8 cellular contexts compared by ENCODE assay signal in the genomic region with DNA sequence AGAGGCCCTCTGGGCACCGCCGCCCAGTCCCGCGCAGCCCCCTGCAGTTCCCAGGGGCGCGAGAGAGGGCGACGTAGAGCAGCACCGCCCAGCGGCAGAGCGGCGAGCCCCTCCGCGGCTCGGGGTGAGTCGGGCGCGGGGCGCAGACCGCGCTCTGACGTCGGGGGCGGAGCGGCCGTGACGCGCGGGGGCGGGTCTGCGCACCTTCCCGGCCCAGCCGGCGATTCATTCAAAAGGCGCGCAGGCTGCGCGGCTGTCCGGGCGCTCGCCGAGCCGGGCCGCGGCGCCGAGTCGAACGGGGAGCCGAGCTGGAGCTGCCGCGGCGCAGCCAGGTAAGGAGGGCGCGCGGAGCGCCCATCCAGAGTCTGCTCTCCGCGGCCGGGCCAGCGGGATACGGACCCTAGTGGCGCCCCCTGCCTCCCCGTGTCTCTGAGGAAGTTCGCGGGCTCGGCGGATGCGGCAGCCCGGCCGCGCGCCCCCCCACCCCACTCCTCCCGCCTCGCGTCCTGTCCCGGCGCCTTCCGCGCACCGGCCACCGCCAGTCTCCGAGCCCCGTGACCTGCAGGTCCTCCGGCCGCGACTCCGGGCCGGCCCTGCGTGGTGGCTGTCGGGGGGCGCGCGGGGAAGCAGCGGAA. TPM values are rescaled to one million over a fixed set of nuclear protein-coding genes. Genes with fewer than 3 reads are reported as not detected.
DNase-seq lines count a peak whose midpoint lies in the region; ATAC-seq and TF ChIP-seq lines count a peak whose summit lies in the region.

A gene with protein sequence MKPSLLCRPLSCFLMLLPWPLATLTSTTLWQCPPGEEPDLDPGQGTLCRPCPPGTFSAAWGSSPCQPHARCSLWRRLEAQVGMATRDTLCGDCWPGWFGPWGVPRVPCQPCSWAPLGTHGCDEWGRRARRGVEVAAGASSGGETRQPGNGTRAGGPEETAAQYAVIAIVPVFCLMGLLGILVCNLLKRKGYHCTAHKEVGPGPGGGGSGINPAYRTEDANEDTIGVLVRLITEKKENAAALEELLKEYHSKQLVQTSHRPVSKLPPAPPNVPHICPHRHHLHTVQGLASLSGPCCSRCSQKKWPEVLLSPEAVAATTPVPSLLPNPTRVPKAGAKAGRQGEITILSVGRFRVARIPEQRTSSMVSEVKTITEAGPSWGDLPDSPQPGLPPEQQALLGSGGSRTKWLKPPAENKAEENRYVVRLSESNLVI (plus strand): TSS at position 232 of the 635 bp plus-strand sequence. CDS start 12,738 bp downstream, outside the sequence.

- H3K9ac ChIP-seq in endodermal cell (ENCODE audit: extremely low read depth, low read length, poor library complexity, severe bottlenecking), result peak within 1 kb of the TSS; percentile 62

- H3K27ac ChIP-seq in endodermal cell (ENCODE audit: low read depth, low read length) (peak within 1 kb of the TSS; percentile 57), mesodermal cell (ENCODE audit: low read depth, low read length, severe bottlenecking) (peak within 1 kb of the TSS; percentile 67)

- TF ChIP-seq CTCF in Caco-2 (IDR thresholded peaks at IDR 0.05; ENCODE audit: insufficient read depth in 1 of 2, low read depth in 1 of 2, low read length in 1 of 2, severe bottlenecking in 1 of 2, unreplicated experiment in 1 of 2), result peak; percentile 96 to 98
- TF ChIP-seq CTCF in endodermal cell (conservative IDR thresholded peaks at IDR 0.05), result peak; percentile 90

- intact Hi-C loops in Caco-2 (cut with micrococcal nuclease; ENCODE audit: unreplicated experiment), result loop anchor here (1.0 kb wide), 2 partner anchors 17 to 69 kb away; no protein-coding TSS in a partner anchor

- no peaks in the 10 kb centered on the region for H3K27me3 Mint-ChIP-seq in Caco-2 (ENCODE audit: insufficient read depth, unreplicated experiment)
- H3K27me3 Mint-ChIP-seq in activated CD8-positive, alpha-beta memory T cell treated with anti-CD3 and anti-CD28 coated beads, Interleukin-2, amount 10 ng/mL, durations not matched to agents 7 days and 5 days, result no peaks in the 10 kb centered on the region
- H3K27me3 Mint-ChIP-seq in endodermal cell (ENCODE audit: insufficient read depth), result peaks cover 7% of the 10 kb centered on the region

- H3K36me3 Mint-ChIP-seq in Caco-2 (ENCODE audit: insufficient read depth, unreplicated experiment), result peaks cover 24% of the 10 kb centered on the region
- H3K36me3 Mint-ChIP-seq in activated CD8-positive, alpha-beta memory T cell treated with anti-CD3 and anti-CD28 coated beads, Interleukin-2, amount 10 ng/mL, durations not matched to agents 7 days and 5 days, result peaks cover 8% of the 10 kb centered on the region
- no peaks in the 10 kb centered on the region for H3K36me3 Mint-ChIP-seq in endodermal cell (ENCODE audit: low read depth)

- no peaks in the 10 kb centered on the region for H3K36me3 ChIP-seq in Caco-2 (ENCODE audit: control insufficient read depth, insufficient read depth, low read length)
- H3K36me3 ChIP-seq in endodermal cell (ENCODE audit: control insufficient read depth, insufficient read depth, low read length), result no peaks in the 10 kb centered on the region
- no peaks in the 10 kb centered on the region for H3K36me3 ChIP-seq in mesodermal cell (ENCODE audit: control insufficient read depth, insufficient read depth, low read length)

- H3K4me3 Mint-ChIP-seq in Caco-2 (ENCODE audit: unreplicated experiment) (peak within 1 kb of the TSS; percentile 83), endodermal cell (peak within 1 kb of the TSS; percentile 74)
- peak within 1 kb of the TSS; percentile 97 for H3K4me3 Mint-ChIP-seq in activated CD8-positive, alpha-beta memory T cell treated with anti-CD3 and anti-CD28 coated beads, Interleukin-2, amount 10 ng/mL, durations not matched to agents 7 days and 5 days

- H3K4me1 ChIP-seq in Caco-2 (peaks cover 11% of the 10 kb centered on the region; the same call in 1 of the 2 replicates), endodermal cell (ENCODE audit: control insufficient read depth, insufficient read depth, low read length) (peaks cover 4% of the 10 kb centered on the region), mesodermal cell (ENCODE audit: control insufficient read depth, insufficient read depth, low read length, poor library complexity, severe bottlenecking) (peaks cover 23% of the 10 kb centered on the region)

- BruUV-seq in Caco-2 (replicated peaks; lab: Mats Ljungman, UMichigan), result no TSS peak

- peak; percentile 79 for ATAC-seq in GM19468 (IDR thresholded peaks at IDR 0.05; ENCODE audit: extremely low read depth, unreplicated experiment)
- peak; percentile 81 for ATAC-seq in activated CD8-positive, alpha-beta memory T cell treated with anti-CD3 and anti-CD28 coated beads, Interleukin-2, amount 10 ng/mL, durations not matched to agents 7 days and 5 days

- H3K4me3 ChIP-seq in Caco-2 (ENCODE audit: low read depth, low read length), result peak within 1 kb of the TSS; percentile 91
- H3K4me3 ChIP-seq in endodermal cell (ENCODE audit: low read length), result peak within 1 kb of the TSS; percentile 78
- peak within 1 kb of the TSS; percentile 70 for H3K4me3 ChIP-seq in mesodermal cell (ENCODE audit: extremely low read depth, insufficient read depth, low read length, poor library complexity, severe bottlenecking)

- H3K4me1 Mint-ChIP-seq in Caco-2 (ENCODE audit: low read depth, unreplicated experiment) (peaks cover 18% of the 10 kb centered on the region), endodermal cell (peaks cover 10% of the 10 kb centered on the region)
- H3K4me1 Mint-ChIP-seq in activated CD8-positive, alpha-beta memory T cell treated with anti-CD3 and anti-CD28 coated beads, Interleukin-2, amount 10 ng/mL, durations not matched to agents 7 days and 5 days, result peaks cover 49% of the 10 kb centered on the region

- DNase-seq in Caco-2 (peak; percentile 92 to 99), HS-5 (ENCODE audit: low read depth) (peak; percentile 45), NOMO-1 treated with DMSO at 0.1 percent for 48 hours (lab: John Stamatoyannopoulos, UW; ENCODE audit: unreplicated experiment) (peak; percentile 86), endodermal cell (peak; percentile 98)
- peak; percentile 94 for DNase-seq in activated CD8-positive, alpha-beta memory T cell treated with anti-CD3 and anti-CD28 coated beads, Interleukin-2, amount 10 ng/mL, durations not matched to agents 7 days and 5 days
- DNase-seq in stimulated activated CD8-positive, alpha-beta memory T cell treated with anti-CD3 and anti-CD28 coated beads, Interleukin-15, amount 100 ng/mL, for 4 hours (ENCODE audit: low read depth in 2 of 2), result peak; percentile 75 to 89

- peak within 1 kb of the TSS; percentile 37 for H3K27ac Mint-ChIP-seq in Caco-2 (ENCODE audit: unreplicated experiment)
- H3K27ac Mint-ChIP-seq in activated CD8-positive, alpha-beta memory T cell treated with anti-CD3 and anti-CD28 coated beads, Interleukin-2, amount 10 ng/mL, durations not matched to agents 7 days and 5 days, result peak within 1 kb of the TSS; percentile 99
- peak within 1 kb of the TSS; percentile 14 for H3K27ac Mint-ChIP-seq in endodermal cell

- POLR2A ChIA-PET in Caco-2 (lab: Charles Lee), result interaction anchor here (0.6 to 0.7 kb wide), 3 partner anchors 59 to 200 kb away, joined by 3 to 4 read pairs (median 3); no protein-coding TSS in a partner anchor

- no peaks in the 10 kb centered on the region for H3K9me3 Mint-ChIP-seq in Caco-2 (ENCODE audit: unreplicated experiment)
- H3K9me3 Mint-ChIP-seq in activated CD8-positive, alpha-beta memory T cell treated with anti-CD3 and anti-CD28 coated beads, Interleukin-2, amount 10 ng/mL, durations not matched to agents 7 days and 5 days (ENCODE audit: low read depth), result no peaks in the 10 kb centered on the region
- no peaks in the 10 kb centered on the region for H3K9me3 Mint-ChIP-seq in endodermal cell

- H3K27me3 ChIP-seq in Caco-2 (replicated peaks; ENCODE audit: control insufficient read depth, insufficient read depth, low read length) (no peaks in the 10 kb centered on the region), endodermal cell (ENCODE audit: control insufficient read depth, insufficient read depth, low read length, poor library complexity, severe bottlenecking) (no peaks in the 10 kb centered on the region)

- WGBS in endodermal cell (ENCODE audit: insufficient coverage in 1 of 2, insufficient read length in 1 of 2), 2 experiments, result 0% methylated on average over 5 to 95 of the region's 95 CpGs
- WGBS in mesodermal cell (ENCODE audit: insufficient coverage in 2 of 2), 2 experiments, result 0% methylated on average over 59 to 73 of the region's 95 CpGs

- H3K9me3 ChIP-seq in Caco-2 (no peaks in the 10 kb centered on the region), endodermal cell (ENCODE audit: control insufficient read depth, low read length) (no peaks in the 10 kb centered on the region), mesodermal cell (ENCODE audit: control insufficient read depth, low read length) (no peaks in the 10 kb centered on the region)

- CTCF ChIA-PET in Caco-2 (lab: Charles Lee), result interaction anchor here (1.3 to 1.8 kb wide), 3 partner anchors 16 to 27 kb away, joined by 4 to 10 read pairs (median 4); no protein-coding TSS in a partner anchor
- CTCF ChIA-PET in activated CD8-positive, alpha-beta memory T cell treated with anti-CD3 and anti-CD28 coated beads, Interleukin-2, amount 10 ng/mL, durations not matched to agents 7 days and 5 days (lab: Charles Lee), result interaction anchor here (0.7 to 4.0 kb wide), 9 partner anchors 9 to 164 kb away, joined by 3 to 20 read pairs (median 4); no protein-coding TSS in a partner anchor

RNA-seq across cellular contexts. Expression of the gene that starts here (rescaled TPM):
- total RNA-seq in Caco-2 (2022) (11.7 and 12.7 TPM in 2 replicates), endodermal cell (1 to 10 TPM; 6.9 to 8.9 TPM)
- 10 to 100 TPM; 31.2 to 39.6 TPM for total RNA-seq in activated CD8-positive, alpha-beta memory T cell treated with anti-CD3 and anti-CD28 coated beads, Interleukin-2, amount 10 ng/mL, durations not matched to agents 7 days and 5 days
- 7.8 TPM for polyA plus RNA-seq in endodermal cell (2013, experiment 1 of 2)
- polyA plus RNA-seq in endodermal cell (2013, experiment 2 of 2), result 8.4 TPM
- 9.1 TPM for polyA plus RNA-seq in mesodermal cell (2013, experiment 1 of 2)
- 6.0 TPM for polyA plus RNA-seq in mesodermal cell (2013, experiment 2 of 2)

Comparison
In these comparisons a context has a peak if more than half of its experiments do, and no peak if none do; other contexts are left out.
1. Peak in every context shown above with its lines: DNase-seq, ATAC-seq, H3K4me3 ChIP-seq and H3K27ac ChIP-seq.
2. DNase-seq: peak in every context shown above with its lines; median percentile 98 in endodermal cell; 96 in Caco-2; 94 in activated CD8-positive, alpha-beta memory T cell treated with anti-CD3 and anti-CD28 coated beads, Interleukin-2, amount 10 ng/mL, durations not matched to agents 7 days and 5 days; 86 in NOMO-1 treated with DMSO at 0.1 percent for 48 hours; 82 in stimulated activated CD8-positive, alpha-beta memory T cell treated with anti-CD3 and anti-CD28 coated beads, Interleukin-15, amount 100 ng/mL, for 4 hours; 45 in HS-5.
3. H3K27ac Mint-ChIP-seq: peak in every context shown above with its lines; median percentile 99 in activated CD8-positive, alpha-beta memory T cell treated with anti-CD3 and anti-CD28 coated beads, Interleukin-2, amount 10 ng/mL, durations not matched to agents 7 days and 5 days; 37 in Caco-2; 14 in endodermal cell.